Comparison of ENCODE assay signal across 1 cellular context in genomic region chr7:82358009-82358578, GRCh38.
TF ChIP-seq lines count a peak whose summit lies in the region.

No MANE protein-coding gene starts in this region.

TF ChIP-seq in A549, 52 proteins besides CTCF, POLR2A, EP300 and RAD21 (continued from another document):
- no peak for TF ChIP-seq BHLHE40 (IDR thresholded peaks at IDR 0.05; ENCODE audit: low read depth, low read length)
